Comparison of ENCODE assay signal across 26 cellular contexts in genomic region chr22:49340406-49340805, GRCh38.
"Had no signal": no experiment of that assay in that cellular context is flagged by ENCODE, and none has a peak within 500 bp of the region (broad histone marks: within the 10 kb centered on the region; RNA-seq: fewer than 3 reads in every experiment).

No MANE protein-coding gene starts in this region.

- H3K4me3 ChIP-seq: esophagus muscularis mucosa, heart left ventricle, pancreas, psoas muscle, thoracic aorta had no signal

- DNase-seq: activated CD4-positive, alpha-beta T cell treated with anti-CD3 and anti-CD28 coated beads for 48 hours; activated CD4-positive, alpha-beta T cell treated with anti-CD3 and anti-CD28 coated beads, Interleukin-2, amount 50 U/mL, for 48 hours; activated gamma-delta T cell; activated naive CD4-positive, alpha-beta T cell treated with anti-CD3 and anti-CD28 coated beads, Interleukin-2, amount 50 U/mL, for 16 hours; activated T-cell treated with anti-CD3 and anti-CD28 coated beads for 4 hours; amygdala; caudate nucleus; dermis blood vessel endothelial cell; effector CD4-positive, alpha-beta T cell; foreskin keratinocyte; heart left ventricle; midbrain; naive thymus-derived CD4-positive, alpha-beta T cell; SK-N-SH; stimulated activated CD4-positive, alpha-beta T cell treated with anti-CD3 and anti-CD28 coated beads, Interleukin-2, amount 100 ng/mL, for 48 hours; stimulated activated naive CD8-positive, alpha-beta T cell treated with anti-CD3 and anti-CD28 coated beads, Interleukin-15, Interleukin-2, amounts not matched to agents 100 U/mL and 50 U/mL, for 24 hours; SW 1271; T-helper 17 cell; T1000; trophoblast cell; WERI-Rb-1 had no signal

- H3K36me3 ChIP-seq: esophagus muscularis mucosa, heart left ventricle, pancreas, thoracic aorta, WERI-Rb-1 had no signal

- H3K9me3 ChIP-seq: esophagus muscularis mucosa, heart left ventricle, pancreas, psoas muscle, SK-N-SH, thoracic aorta had no signal

- H3K27me3 ChIP-seq: foreskin keratinocyte had no signal

- H3K27ac ChIP-seq: esophagus muscularis mucosa, foreskin keratinocyte, heart left ventricle, pancreas, psoas muscle, thoracic aorta, WERI-Rb-1 had no signal

- H3K4me1 ChIP-seq: esophagus muscularis mucosa, foreskin keratinocyte, heart left ventricle, pancreas, psoas muscle had no signal

- ATAC-seq: activated CD4-positive, CD25-positive, alpha-beta regulatory T cell treated with anti-CD3 and anti-CD28 coated beads, Interleukin-2, amount 50 U/mL, for 24 hours; foreskin keratinocyte; heart left ventricle; naive thymus-derived CD4-positive, alpha-beta T cell; pancreas; psoas muscle; stimulated activated naive CD8-positive, alpha-beta T cell treated with anti-CD3 and anti-CD28 coated beads, Interleukin-15, Interleukin-2, amounts not matched to agents 100 U/mL and 50 U/mL, for 24 hours; T-helper 17 cell had no signal
